Comparison of ENCODE assay signal across 24 cellular contexts in the genomic region with DNA sequence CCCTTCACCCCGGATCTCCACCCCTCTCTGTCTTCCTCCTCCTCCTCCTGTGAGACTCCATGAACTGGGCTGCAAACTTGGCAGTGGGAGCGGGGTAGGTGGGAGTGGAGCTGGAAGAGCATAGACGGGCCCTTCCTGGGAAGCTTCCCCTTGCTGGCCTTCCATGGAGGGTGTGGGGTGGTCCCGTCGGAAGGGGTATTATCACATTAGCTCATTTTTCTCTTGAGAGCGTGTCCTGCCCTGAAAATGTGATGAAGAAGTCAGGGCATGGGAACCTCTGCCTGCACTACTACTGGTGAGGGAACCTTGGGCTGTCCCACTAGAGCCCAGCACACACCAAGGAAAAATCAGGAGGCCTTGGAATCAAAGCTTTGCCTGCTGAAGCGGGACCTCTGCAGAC.
A peak's percentile ranks its signal among the peaks of the same experiment; 100 is the strongest.
DNase-seq lines count a peak whose midpoint lies in the region; TF ChIP-seq lines count a peak whose summit lies in the region.
"Had no signal": no experiment of that assay in that cellular context is flagged by ENCODE, and none has a peak within 500 bp of the region (broad histone marks: within the 10 kb centered on the region; RNA-seq: fewer than 3 reads in every experiment).

No MANE protein-coding gene starts in this region.

- H3K4me3 ChIP-seq in left ventricle myocardium inferior (no peak overlapping the region), uterus (no peak overlapping the region), adrenal gland (no peak overlapping the region)
- H3K4me3 ChIP-seq: cardiac muscle cell, ovary, right lobe of liver had no signal

- peaks cover 40% of the 10 kb centered on the region for H3K36me3 ChIP-seq in left ventricle myocardium inferior
- no peaks in the 10 kb centered on the region for H3K36me3 ChIP-seq in uterus
- H3K36me3 ChIP-seq in adrenal gland (replicated peaks in 1 of 2), result no peaks in the 10 kb centered on the region
- H3K36me3 ChIP-seq: ovary, right lobe of liver had no signal

- no peak for TF ChIP-seq POLR2A in uterus (IDR thresholded peaks at IDR 0.05)
- no peak for TF ChIP-seq POLR2A in adrenal gland (IDR thresholded peaks at IDR 0.05)

- WGBS in adrenal gland, 4 donors, result 85 to 90% (median 88%) methylated on average over 6 to 7 of the region's 7 CpGs

- TF ChIP-seq CTCF in chondrocyte (IDR thresholded peaks at IDR 0.05) (no peak), left ventricle myocardium inferior (IDR thresholded peaks at IDR 0.05; ENCODE audit: borderline replicate concordance) (no peak), uterus (IDR thresholded peaks at IDR 0.05) (no peak), adrenal gland (IDR thresholded peaks at IDR 0.05) (no peak)

- peaks cover 81% of the 10 kb centered on the region for H3K4me1 ChIP-seq in left ventricle myocardium inferior
- peaks cover 0 to 11% of the 10 kb centered on the region in 2 donors for H3K4me1 ChIP-seq in uterus
- no peaks in the 10 kb centered on the region for H3K4me1 ChIP-seq in adrenal gland (replicated peaks in 1 of 2)
- H3K4me1 ChIP-seq: Caco-2, right lobe of liver had no signal

- H3K27me3 ChIP-seq in left ventricle myocardium inferior (ENCODE audit: low read depth) (no peaks in the 10 kb centered on the region), uterus (no peaks in the 10 kb centered on the region), adrenal gland (no peaks in the 10 kb centered on the region)
- H3K27me3 ChIP-seq: cardiac muscle cell, ovary, right lobe of liver had no signal

- no peaks in the 10 kb centered on the region for H3K9me3 Mint-ChIP-seq in chondrocyte (ENCODE audit: low read depth)
- H3K9me3 Mint-ChIP-seq: activated naive CD4-positive, alpha-beta T cell treated with anti-CD3 and anti-CD28 coated beads for 36 hours; natural killer cell; stimulated activated naive B cell treated with anti-CD40 and anti-IgM and Interleukin-4, amounts not matched to agents 10 μg/mL and 1 μg/mL and 100 μg/mL, for 72 hours had no signal

- H3K4me3 Mint-ChIP-seq in chondrocyte (ENCODE audit: unreplicated experiment), result no peak overlapping the region
- H3K4me3 Mint-ChIP-seq: activated naive CD4-positive, alpha-beta T cell treated with anti-CD3 and anti-CD28 coated beads for 36 hours; natural killer cell; stimulated activated naive B cell treated with anti-CD40 and anti-IgM and Interleukin-4, amounts not matched to agents 10 μg/mL and 1 μg/mL and 100 μg/mL, for 72 hours had no signal

- no peak for DNase-seq in chondrocyte (ENCODE audit: low spot score)
- DNase-seq in left ventricle myocardium inferior, result no peak
- peak; percentile 37 for DNase-seq in posterior vena cava (ENCODE audit: low spot score)
- DNase-seq in uterus, result no peak
- DNase-seq in NCI-H187 (lab: John Stamatoyannopoulos, UW), result no peak
- DNase-seq in NCI-H446 treated with DMSO at 0.1 percent for 48 hours (lab: John Stamatoyannopoulos, UW), result no peak
- no peak for DNase-seq in adrenal gland
- DNase-seq: activated CD4-positive, alpha-beta T cell treated with anti-CD3 and anti-CD28 coated beads, Interleukin-2, amount 50 U/mL, for 48 hours; activated naive CD4-positive, alpha-beta T cell treated with anti-CD3 and anti-CD28 coated beads for 36 hours; anterior cingulate cortex; C1 segment of cervical spinal cord; Caco-2; DMS79 treated with DMSO at 0.1 percent for 48 hours; GF-D8; H7; natural killer cell; NCI-H1105; NCI-H1930; NCI-H69; right lobe of liver; stimulated activated CD4-positive, alpha-beta T cell treated with anti-CD3 and anti-CD28 coated beads, Interleukin-15, amount 100 ng/mL, for 24 hours; stimulated activated naive B cell treated with anti-CD40 and anti-IgM and Interleukin-4, amounts not matched to agents 10 μg/mL and 1 μg/mL and 100 μg/mL, for 72 hours had no signal

- H3K27me3 Mint-ChIP-seq in chondrocyte (ENCODE audit: low read depth), result no peaks in the 10 kb centered on the region

- H3K4me1 Mint-ChIP-seq in chondrocyte (ENCODE audit: low read depth), result peaks cover 34% of the 10 kb centered on the region
- H3K4me1 Mint-ChIP-seq: natural killer cell; stimulated activated naive B cell treated with anti-CD40 and anti-IgM and Interleukin-4, amounts not matched to agents 10 μg/mL and 1 μg/mL and 100 μg/mL, for 72 hours had no signal

- peaks cover 36% of the 10 kb centered on the region for H3K36me3 Mint-ChIP-seq in chondrocyte (ENCODE audit: low read depth)
- H3K36me3 Mint-ChIP-seq: natural killer cell; stimulated activated naive B cell treated with anti-CD40 and anti-IgM and Interleukin-4, amounts not matched to agents 10 μg/mL and 1 μg/mL and 100 μg/mL, for 72 hours had no signal

- intact Hi-C loops in left ventricle myocardium inferior (cut with micrococcal nuclease), result no loop called here
- intact Hi-C loops in posterior vena cava (cut with DNase I), result no loop called here
- intact Hi-C loops in uterus (cut with DNase I; ENCODE audit: low total_unique reads), result no loop called here
- intact Hi-C loops in adrenal gland (cut with DNase I), result no loop called here

- H3K27ac ChIP-seq in left ventricle myocardium inferior (replicated peaks) (peak overlapping the region; percentile 88), uterus (peak overlapping the region; percentile 52 to 82), adrenal gland (peak overlapping the region in 1 of 5 donors; percentile 40)
- H3K27ac ChIP-seq: cardiac muscle cell, right lobe of liver had no signal

- peak overlapping the region; percentile 75 for H3K27ac Mint-ChIP-seq in chondrocyte (ENCODE audit: unreplicated experiment)
- H3K27ac Mint-ChIP-seq: activated naive CD4-positive, alpha-beta T cell treated with anti-CD3 and anti-CD28 coated beads for 36 hours; natural killer cell; stimulated activated naive B cell treated with anti-CD40 and anti-IgM and Interleukin-4, amounts not matched to agents 10 μg/mL and 1 μg/mL and 100 μg/mL, for 72 hours had no signal

- H3K9me3 ChIP-seq in left ventricle myocardium inferior (replicated peaks) (no peaks in the 10 kb centered on the region), uterus (no peaks in the 10 kb centered on the region), adrenal gland (replicated peaks in 1 of 3) (no peaks in the 10 kb centered on the region)
- H3K9me3 ChIP-seq: Caco-2, ovary, right lobe of liver had no signal
